8 cellular contexts compared by ENCODE assay signal in genomic region chr14:36320210-36321003, GRCh38. TPM values are rescaled to one million over a fixed set of nuclear protein-coding genes. Genes with fewer than 3 reads are reported as not detected.
DNase-seq lines count a peak whose midpoint lies in the region; ATAC-seq and TF ChIP-seq lines count a peak whose summit lies in the region.

Gene MBIP (minus strand): TSS chr14:36320637. CDS start chr14:36320588, 49 bp downstream.

- peak within 1 kb of the TSS; percentile 72 for H3K4me2 ChIP-seq in SK-N-SH

- peak within 1 kb of the TSS; percentile 78 for H3K9ac ChIP-seq in SK-N-SH

- no peak for TF ChIP-seq RAD21 in SK-N-SH (IDR thresholded peaks at IDR 0.05; ENCODE audit: low read length)

- no peak for TF ChIP-seq EP300 in SK-N-SH (IDR thresholded peaks at IDR 0.05; ENCODE audit: borderline replicate concordance in 1 of 2, low read depth in 1 of 2, low read length in 1 of 2)

- TF ChIP-seq CTCF in SK-N-SH (IDR thresholded peaks at IDR 0.05), result no peak

- H3K9me2 ChIP-seq in SK-N-SH, result no peaks in the 10 kb centered on the region

- H3K27ac ChIP-seq in SK-N-SH (ENCODE audit: low read depth in 2 of 2, low read length in 1 of 2) (peak within 1 kb of the TSS; percentile 72 to 82), temporal lobe (ENCODE audit: low read depth, low read length) (peak within 1 kb of the TSS; percentile 47)

- H3K4me1 ChIP-seq in SK-N-SH (ENCODE audit: control insufficient read depth in 1 of 2, insufficient read depth in 2 of 2, low read depth in 1 of 2, low read length in 1 of 2), result peaks cover 10% of the 10 kb centered on the region in 2 experiments; a peak in 3 of 4 replicates

- under 1% methylated on average over 32 of the region's 34 CpGs for WGBS in SK-N-SH (ENCODE audit: low lambda C conversion rate)

- peak; percentile 96 for DNase-seq in GM03348 (ENCODE audit: low spot score)
- peak; percentile 91 for DNase-seq in NCI-H1048 (lab: John Stamatoyannopoulos, UW)
- DNase-seq in SK-N-SH, result peak; percentile 84
- peak; percentile 90 for DNase-seq in activated naive CD4-positive, alpha-beta T cell treated with anti-CD3 and anti-CD28 coated beads, Interleukin-2, amount 50 U/mL, for 16 hours
- DNase-seq in glomerular endothelial cell (ENCODE audit: extremely low read depth, low read depth, low spot score), result peak; percentile 93
- DNase-seq in occipital lobe (lab: John Stamatoyannopoulos, UW), result peak; percentile 88

- no peaks in the 10 kb centered on the region for H3K9me3 ChIP-seq in SK-N-SH

- H3F3A ChIP-seq in SK-N-SH (replicated peaks; ENCODE audit: insufficient read depth), result peaks cover 3% of the 10 kb centered on the region

- peak within 1 kb of the TSS; percentile 80 to 98 for H3K4me3 ChIP-seq in SK-N-SH (ENCODE audit: low read depth in 2 of 2, low read length in 1 of 2)

- H3K79me2 ChIP-seq in SK-N-SH (ENCODE audit: insufficient read depth), result peaks cover 48% of the 10 kb centered on the region

- H3K27me3 ChIP-seq in SK-N-SH (ENCODE audit: insufficient read depth), result no peaks in the 10 kb centered on the region

- H3K36me3 ChIP-seq in SK-N-SH (replicated peaks in 1 of 2; ENCODE audit: control insufficient read depth in 1 of 2, insufficient read depth in 2 of 2, low read length in 1 of 2), result peaks cover 0 to 3% of the 10 kb centered on the region in 2 experiments

- H2AFZ ChIP-seq in SK-N-SH (ENCODE audit: low read depth), result peak within 1 kb of the TSS; percentile 94

- CTCF ChIA-PET in SK-N-SH (lab: Yijun Ruan, JAX), result interaction anchor here (1.1 to 1.3 kb wide), 2 partner anchors 45 to 53 kb away, joined by 3 read pairs; no protein-coding TSS in a partner anchor

- POLR2A ChIA-PET in SK-N-SH (lab: Yijun Ruan, JAX), result interaction anchor here (0.5 to 0.6 kb wide), 2 partner anchors 26 to 977 kb away, joined by 3 read pairs; no protein-coding TSS in a partner anchor

- H4K20me1 ChIP-seq in SK-N-SH (ENCODE audit: insufficient read depth), result peaks cover 25% of the 10 kb centered on the region

- ATAC-seq in HG02571 (IDR thresholded peaks at IDR 0.05; ENCODE audit: unreplicated experiment), result peak; percentile 98

TF ChIP-seq in SK-N-SH, 30 proteins besides CTCF, POLR2A, EP300 and RAD21:
- peak; percentile 97 for TF ChIP-seq PBX3 (IDR thresholded peaks at IDR 0.05)
- peak; percentile 73 for TF ChIP-seq YY1 (IDR thresholded peaks at IDR 0.05; ENCODE audit: low read depth)
- no peak for TF ChIP-seq GATA2 (CRISPR knock-in tag; IDR thresholded peaks at IDR 0.05)
- TF ChIP-seq RCOR1 (IDR thresholded peaks at IDR 0.05; ENCODE audit: low read length), result peak; percentile 47; the same call in 1 of the 2 replicates
- TF ChIP-seq NRF1 (IDR thresholded peaks at IDR 0.05; ENCODE audit: low read depth, low read length), result no peak
- peak; percentile 62 for TF ChIP-seq POLR2AphosphoS5 (IDR thresholded peaks at IDR 0.05; ENCODE audit: low read depth, low read length)
- TF ChIP-seq USF1 (IDR thresholded peaks at IDR 0.05; ENCODE audit: borderline replicate concordance, low read depth), result no peak
- peak; percentile 90 for TF ChIP-seq CHD2 (IDR thresholded peaks at IDR 0.05; ENCODE audit: low read length, partially characterized antibody)
- peak; percentile 40 for TF ChIP-seq MAX (IDR thresholded peaks at IDR 0.05; ENCODE audit: low read depth)
- no peak for TF ChIP-seq FOXJ3 (CRISPR knock-in tag; IDR thresholded peaks at IDR 0.05)
- TF ChIP-seq MXI1 (IDR thresholded peaks at IDR 0.05; ENCODE audit: low read depth, low read length), result peak; percentile 61; the same call in 1 of the 2 replicates
- peak; percentile 61 for TF ChIP-seq TCF12 (IDR thresholded peaks at IDR 0.05)
- no peak for TF ChIP-seq ELF1 (IDR thresholded peaks at IDR 0.05)
- 0 out of 2 replicates have a peak, but pooled peaks have one; percentile 28 for TF ChIP-seq RFX5 (IDR thresholded peaks at IDR 0.05; ENCODE audit: low read length)
- TF ChIP-seq TAF1 (IDR thresholded peaks at IDR 0.05; ENCODE audit: borderline replicate concordance, low read depth, low read length), result peak; percentile 39
- TF ChIP-seq IRF3 (IDR thresholded peaks at IDR 0.05; ENCODE audit: low read depth, low read length), result 0 out of 2 replicates have a peak, but pooled peaks have one; percentile 29
TF ChIP-seq in SK-N-SH: peak in this region for 11.

RNA-seq across cellular contexts. Expression of gene MBIP, which starts in this region (rescaled TPM):
- polyA plus RNA-seq in SK-N-SH (2012; rRNA removed), result 11.5 and 12.1 TPM in 2 replicates
- 10.9 and 15.6 TPM in 2 replicates for polyA plus RNA-seq in SK-N-SH (2012; cell fraction: cytosol; rRNA removed)
- polyA plus RNA-seq in SK-N-SH (2012; cell fraction: nucleus; rRNA removed), result 12.2 and 27.5 TPM in 2 replicates
- total RNA-seq in glomerular endothelial cell, result 4.7 and 11.0 TPM in 2 replicates
- 24.8 TPM for total RNA-seq in occipital lobe
- 21.9 TPM for total RNA-seq in temporal lobe

Comparison
In these comparisons a context has a peak if more than half of its experiments do, and no peak if none do; other contexts are left out.
1. Peak in every context shown above with its lines: DNase-seq, ATAC-seq, H3K4me3 ChIP-seq and H3K27ac ChIP-seq.